ENCODE assay signal across 8 cellular contexts in the genomic region with DNA sequence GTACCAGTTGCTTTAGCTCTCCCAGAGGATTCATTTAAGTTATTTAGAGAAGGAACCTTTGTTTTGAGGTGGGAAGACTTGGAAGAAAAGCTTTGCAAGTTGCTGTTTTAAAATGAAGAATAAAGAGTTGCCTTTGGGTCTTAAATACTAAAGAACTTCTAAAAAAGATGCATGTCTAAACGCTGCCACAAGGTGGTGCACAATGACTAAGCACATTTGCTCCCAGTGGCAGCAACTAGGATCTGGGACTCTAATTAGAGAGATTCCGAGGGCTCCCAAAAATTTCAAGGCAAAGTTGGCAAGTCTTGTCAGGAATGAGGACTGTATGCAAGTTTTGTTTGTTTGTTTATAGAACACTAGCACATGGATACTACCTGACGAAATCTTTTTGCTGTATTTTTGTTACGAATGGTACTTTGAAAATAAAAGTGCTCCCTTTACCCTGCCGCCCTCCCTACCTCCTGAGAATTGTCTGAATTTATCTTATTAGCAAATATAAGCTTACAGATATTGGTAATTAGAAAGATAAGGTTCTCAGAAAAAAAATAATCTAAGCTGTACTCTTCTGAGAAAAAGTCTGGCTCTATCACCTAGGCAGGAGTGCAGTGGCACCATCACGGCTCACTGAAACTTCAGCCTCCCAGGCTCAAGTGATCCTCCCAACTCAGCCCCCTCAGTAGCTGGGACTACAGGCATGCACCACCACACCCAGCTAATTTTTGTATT.
DNase-seq lines count a peak whose midpoint lies in the region; ATAC-seq and TF ChIP-seq lines count a peak whose summit lies in the region.

No MANE protein-coding gene starts in this region.

- H3K27me3 Mint-ChIP-seq in nephron progenitor cell (ENCODE audit: low read depth, poor library complexity): no peaks in the 10 kb centered on the region

- H3K27ac Mint-ChIP-seq in nephron progenitor cell: no peak overlapping the region

- H3K36me3 ChIP-seq in thoracic aorta: no peaks in the 10 kb centered on the region

- peak; percentile 71 for ATAC-seq in HG03108 (IDR thresholded peaks at IDR 0.05; ENCODE audit: unreplicated experiment)
- peak; percentile 55 for ATAC-seq in thoracic aorta (ENCODE audit: insufficient number of reproducible peaks, low FRiP score, low read depth)

- H3K9me3 ChIP-seq in thoracic aorta: no peaks in the 10 kb centered on the region

- no peaks in the 10 kb centered on the region for H3K4me1 ChIP-seq in thoracic aorta (ENCODE audit: control insufficient read depth in 1 of 2, low read depth in 2 of 2)

- H3K27me3 ChIP-seq in thoracic aorta (replicated peaks; ENCODE audit: insufficient read depth): no peaks in the 10 kb centered on the region

- H3K36me3 Mint-ChIP-seq in nephron progenitor cell (ENCODE audit: low read depth): peaks cover 20% of the 10 kb centered on the region

- DNase-seq in activated gamma-delta T cell treated with Interleukin-2 at 50 U/mL for 16 hours (peak; percentile 28), activated gamma-delta T cell (lab: John Stamatoyannopoulos, UW) (no peak), NCI-H69 (lab: John Stamatoyannopoulos, UW) (peak; percentile 65), fibroblast of gingiva (ENCODE audit: low read depth) (peak; percentile 71), nephron progenitor cell (peak; percentile 57), thoracic aorta (ENCODE audit: low spot score) (no peak)
- peak; percentile 67 for DNase-seq in activated CD8-positive, alpha-beta memory T cell treated with anti-CD3 and anti-CD28 coated beads for 24 hours

- peaks cover 7% of the 10 kb centered on the region for H3K9me3 Mint-ChIP-seq in nephron progenitor cell

- H3K4me1 Mint-ChIP-seq in nephron progenitor cell: no peaks in the 10 kb centered on the region

- TF ChIP-seq CTCF in nephron progenitor cell (IDR thresholded peaks at IDR 0.05): peak; percentile 82
- TF ChIP-seq CTCF in thoracic aorta (IDR thresholded peaks at IDR 0.05): peak; percentile 69

- peak overlapping the region; percentile 45 for H3K4me3 ChIP-seq in thoracic aorta

- no peak overlapping the region for H3K27ac ChIP-seq in thoracic aorta

- H3K4me3 Mint-ChIP-seq in nephron progenitor cell: no peak overlapping the region

Comparison
In these comparisons a context has a peak if more than half of its experiments do, and no peak if none do; other contexts are left out.
1. DNase-seq: peak in activated gamma-delta T cell treated with Interleukin-2 at 50 U/mL for 16 hours (single experiment), NCI-H69 (single experiment), activated CD8-positive, alpha-beta memory T cell treated with anti-CD3 and anti-CD28 coated beads for 24 hours (single experiment), fibroblast of gingiva (single experiment) and nephron progenitor cell (single experiment); none in activated gamma-delta T cell (single experiment) and thoracic aorta (single experiment).